ENCODE assay signal across 9 cellular contexts in the genomic region with DNA sequence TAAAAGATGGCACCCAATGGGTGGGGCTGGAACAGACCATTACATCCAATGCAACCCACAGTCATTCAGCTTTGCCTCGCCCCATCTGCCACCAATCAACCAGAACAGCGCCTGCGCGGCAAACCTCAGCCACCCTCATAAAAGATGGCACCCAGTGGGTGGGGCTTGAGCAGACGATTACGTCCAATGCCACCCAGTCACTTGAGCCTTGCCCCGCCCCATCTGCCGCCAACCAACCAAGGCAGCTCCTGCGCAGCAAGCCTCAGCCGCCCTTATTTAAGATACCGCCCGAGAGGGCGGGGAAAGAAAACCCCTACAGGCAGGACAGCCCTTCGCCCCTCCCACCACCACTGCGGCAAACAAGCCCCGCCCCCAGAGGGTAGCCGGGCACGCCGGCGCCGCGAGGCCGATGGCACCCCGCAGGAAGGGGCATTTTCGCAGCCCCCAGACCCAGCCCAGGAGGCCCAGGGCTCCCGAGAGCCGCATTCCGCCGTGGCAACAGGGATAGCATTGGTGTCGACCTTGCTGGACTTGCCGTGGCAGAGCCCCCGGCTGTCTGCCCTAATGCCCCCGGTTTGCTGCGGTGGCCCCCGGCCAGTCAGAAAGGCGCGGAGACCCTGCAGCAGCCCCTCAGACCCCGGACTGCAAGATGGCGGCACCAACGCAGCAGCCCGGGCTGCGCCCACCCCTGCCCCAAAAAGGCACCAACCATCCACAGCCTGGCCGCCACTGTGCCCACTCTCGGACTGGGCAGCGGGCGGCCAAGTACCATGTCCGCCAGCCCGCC. TPM values are rescaled to one million over a fixed set of nuclear protein-coding genes. Genes with fewer than 3 reads are reported as not detected.
DNase-seq lines count a peak whose midpoint lies in the region; FAIRE-seq and TF ChIP-seq lines count a peak whose summit lies in the region.
"Had no signal": no experiment of that assay in that cellular context is flagged by ENCODE, and none has a peak within 500 bp of the region (broad histone marks: within the 10 kb centered on the region; RNA-seq: fewer than 3 reads in every experiment).

No MANE protein-coding gene starts in this region.

- DNase-seq in D341Med (ENCODE audit: low spot score) (peak; percentile 79), head of caudate nucleus (peak in 39 of 42 donors; percentile 88 to 98 (median 96)), posterior vena cava (ENCODE audit: low spot score) (peak; percentile 96), cortex of kidney (lab: John Stamatoyannopoulos, UW) (no peak), RCC 7860 (ENCODE audit: low spot score) (no peak), HAP-1 (ENCODE audit: low spot score in 2 of 2) (no peak)
- no peak for DNase-seq in effector memory CD4-positive, alpha-beta T cell

- H3K27me3 ChIP-seq in effector memory CD4-positive, alpha-beta T cell (replicated peaks; ENCODE audit: control insufficient read depth, insufficient read depth, low read length, poor library complexity, severe bottlenecking) = no peaks in the 10 kb centered on the region
- no peaks in the 10 kb centered on the region for H3K27me3 ChIP-seq in HAP-1 (ENCODE audit: low read depth)

- H3K9me3 ChIP-seq in effector memory CD4-positive, alpha-beta T cell (ENCODE audit: control insufficient read depth, low read length) = peaks cover 11% of the 10 kb centered on the region
- no peaks in the 10 kb centered on the region for H3K9me3 ChIP-seq in HAP-1

- no peak for TF ChIP-seq CTCF in VCaP (conservative IDR thresholded peaks at IDR 0.05)

- peak overlapping the region; percentile 50 for H3K27ac ChIP-seq in VCaP
- H3K27ac ChIP-seq in effector memory CD4-positive, alpha-beta T cell (ENCODE audit: insufficient read depth, low read length, poor library complexity, severe bottlenecking) = no peak overlapping the region

- intact Hi-C loops in head of caudate nucleus (cut with DNase I) = loop anchor here (10.0 kb wide), 2 partner anchors 115 to 145 kb away; no protein-coding TSS in a partner anchor
- intact Hi-C loops in posterior vena cava (cut with DNase I) = no loop called here

- no peaks in the 10 kb centered on the region for H3K36me3 ChIP-seq in effector memory CD4-positive, alpha-beta T cell (ENCODE audit: control insufficient read depth, insufficient read depth, low read length)
- H3K36me3 ChIP-seq in HAP-1 (replicated peaks) = no peaks in the 10 kb centered on the region

- in situ Hi-C loops in HAP-1 (cut with MboI; ENCODE audit: low sequenced_read_pairs) = no loop called here

- H3K4me1 ChIP-seq in effector memory CD4-positive, alpha-beta T cell (ENCODE audit: control insufficient read depth, insufficient read depth, low read length, poor library complexity, severe bottlenecking) = no peaks in the 10 kb centered on the region
- H3K4me1 ChIP-seq in HAP-1 = no peaks in the 10 kb centered on the region

- FAIRE-seq in RCC 7860 (lab: Jason Lieb, UNC) = no peak
- FAIRE-seq: keratinocyte had no signal

- no peak overlapping the region for H3K4me3 ChIP-seq in effector memory CD4-positive, alpha-beta T cell (ENCODE audit: insufficient read depth, low read depth, low read length, poor library complexity, severe bottlenecking)
- no peak overlapping the region for H3K4me3 ChIP-seq in HAP-1

RNA-seq across cellular contexts. Expression of a gene that starts 0.7 kb away (rescaled TPM):
- total RNA-seq in posterior vena cava = 10 to 100 TPM in 1 of 2 donors, 1 to 10 TPM in 1; 9.9 to 11.6 TPM

RNA-seq across cellular contexts. Expression of a gene that starts 0.7 kb away (rescaled TPM):
- total RNA-seq in posterior vena cava = 1 to 10 TPM in 1 of 2 donors, under 1 TPM in 1; 0.33 to 1.1 TPM

Comparison
In these comparisons a context has a peak if more than half of its experiments do, and no peak if none do; other contexts are left out.
1. DNase-seq: peak in D341Med (single experiment), head of caudate nucleus (39 of 42) and posterior vena cava (single experiment); none in cortex of kidney (single experiment), effector memory CD4-positive, alpha-beta T cell (0 of 3), RCC 7860 (single experiment) and HAP-1 (0 of 2).